In genomic region chr3:88528494-88528893, GRCh38 we compare ENCODE assay signal across 35 cellular contexts.
"Had no signal": no experiment of that assay in that cellular context is flagged by ENCODE, and none has a peak within 500 bp of the region (broad histone marks: within the 10 kb centered on the region; RNA-seq: fewer than 3 reads in every experiment).

No MANE protein-coding gene starts in this region.

- H3K4me3 ChIP-seq: body of pancreas, breast epithelium, MG63, Peyer's patch had no signal

- H3K27me3 ChIP-seq: body of pancreas, breast epithelium, MG63, Peyer's patch had no signal

- DNase-seq: activated CD4-positive, alpha-beta memory T cell treated with anti-CD3 and anti-CD28 coated beads, Interleukin-2, amount 10 ng/mL, durations not matched to agents 7 days and 5 days; activated CD4-positive, alpha-beta T cell treated with anti-CD3 and anti-CD28 coated beads for 1 hour; activated CD4-positive, alpha-beta T cell treated with anti-CD3 and anti-CD28 coated beads for 48 hours; activated CD4-positive, CD25-positive, alpha-beta regulatory T cell; activated effector memory CD4-positive, alpha-beta T cell treated with anti-CD3 and anti-CD28 coated beads, Interleukin-2, amount 50 U/mL, for 16 hours; activated naive CD4-positive, alpha-beta T cell; activated naive CD4-positive, alpha-beta T cell treated with anti-CD3 and anti-CD28 coated beads, Interleukin-2, amount 50 U/mL, for 16 hours; activated naive CD8-positive, alpha-beta T cell treated with anti-CD3 and anti-CD28 coated beads for 36 hours; activated T-cell treated with anti-CD3 and anti-CD28 coated beads, Interleukin-2, amount 50 U/mL, for 1 hour; activated T-cell treated with anti-CD3 and anti-CD28 coated beads, Interleukin-2, amount 50 U/mL, for 72 hours; amygdala; body of pancreas; Kasumi-1; KG1; MG63; MV-4-11; NCI-H1092; NCI-H1436 treated with DMSO at 0.1 percent for 48 hours; NCI-H1694 treated with DMSO at 0.1 percent for 48 hours; NCI-H2029; NCI-H345; NCI-H524 treated with DMSO at 0.1 percent for 48 hours; NK-92 treated with Interleukin-12 subunit alpha and Interleukin-12 subunit beta, amount 100 ng/mL, for 24 hours; PC-3; Peyer's patch; RPMI8226; SIG-M5; T-helper 1 cell; T-helper 2 cell; T1000; WERI-Rb-1 had no signal

- ATAC-seq: activated T-cell treated with anti-CD3 and anti-CD28 coated beads, Interleukin-2, amount 50 U/mL, for 72 hours; activated T-helper 17 cell treated with anti-CD3 and anti-CD28 coated beads, Interleukin-2, amount 50 U/mL, for 72 hours; body of pancreas; PC-3; SK-N-SH treated with all-trans-retinoic acid at 6 μM for 48 hours had no signal

- H3K9me3 ChIP-seq: body of pancreas, MG63, Peyer's patch had no signal

- H3K36me3 ChIP-seq: breast epithelium, MG63, Peyer's patch, WERI-Rb-1 had no signal

- H3K27ac ChIP-seq: body of pancreas, breast epithelium, Peyer's patch, WERI-Rb-1 had no signal

- FAIRE-seq: astrocyte had no signal

- H3K4me1 ChIP-seq: body of pancreas, breast epithelium, Peyer's patch had no signal
